8 cellular contexts compared by ENCODE assay signal in genomic region chr1:101025283-101025679, GRCh38. TPM values are rescaled to one million over a fixed set of nuclear protein-coding genes. Genes with fewer than 3 reads are reported as not detected.
DNase-seq lines count a peak whose midpoint lies in the region; ATAC-seq, FAIRE-seq and TF ChIP-seq lines count a peak whose summit lies in the region.

No MANE protein-coding gene starts in this region.

- intact Hi-C loops in ascending aorta (cut with DNase I), result loop anchor here (1.0 to 10.0 kb wide), 3 partner anchors 112 to 980 kb away; no protein-coding TSS in a partner anchor

- H3K4me3 Mint-ChIP-seq in immature natural killer cell, result peak overlapping the region; percentile 90 to 99 (median 94)

- H3K27me3 Mint-ChIP-seq in immature natural killer cell (ENCODE audit: low read depth in 3 of 3), result peaks cover 0 to 15% (median 3%) of the 10 kb centered on the region in 3 donors

- TF ChIP-seq CTCF in ascending aorta (IDR thresholded peaks at IDR 0.05), result no peak

- H3K27me3 ChIP-seq in ascending aorta, result no peaks in the 10 kb centered on the region

- H3K9me3 ChIP-seq in ascending aorta, result no peaks in the 10 kb centered on the region

- peaks cover 3 to 12% (median 6%) of the 10 kb centered on the region in 3 donors for H3K36me3 Mint-ChIP-seq in immature natural killer cell

- H3K27ac Mint-ChIP-seq in immature natural killer cell, result peak overlapping the region; percentile 91 to 98 (median 97)

- peaks cover 0 to 2% (median 0%) of the 10 kb centered on the region in 6 donors for H3K9me3 Mint-ChIP-seq in immature natural killer cell

- H3K27ac ChIP-seq in ascending aorta, result peak overlapping the region; percentile 73 to 80

- peaks cover 0 to 11% of the 10 kb centered on the region in 2 donors for H3K4me1 ChIP-seq in ascending aorta

- H3K4me3 ChIP-seq in ascending aorta, result peak overlapping the region; percentile 76 to 82

- no peaks in the 10 kb centered on the region for H3K36me3 ChIP-seq in ascending aorta

- peaks cover 28 to 52% of the 10 kb centered on the region in 2 donors for H3K4me1 Mint-ChIP-seq in immature natural killer cell

- peak; percentile 27 for ATAC-seq in HG02763 (IDR thresholded peaks at IDR 0.05; ENCODE audit: unreplicated experiment)

- TF ChIP-seq POLR2A in GM12891 (IDR thresholded peaks at IDR 0.05; ENCODE audit: low read depth, low read length), result no peak

- no peak for FAIRE-seq in GM12891 (lab: Jason Lieb, UNC)

- DNase-seq in NCI-H2107 treated with DMSO at 0.1 percent for 48 hours (lab: John Stamatoyannopoulos, UW; ENCODE audit: unreplicated experiment) (peak; percentile 73), NCI-H2107 (lab: John Stamatoyannopoulos, UW) (no peak), NCI-H69 (lab: John Stamatoyannopoulos, UW) (peak; percentile 42), ascending aorta (ENCODE audit: low spot score in 2 of 2) (no peak), immature natural killer cell (no peak), GM12891 (ENCODE audit: insufficient read length, low spot score) (no peak)
- DNase-seq in stimulated activated CD4-positive, alpha-beta T cell treated with anti-CD3 and anti-CD28 coated beads, Interleukin-4, amount 100 ng/mL, for 24 hours, result peak; percentile 25

TF ChIP-seq in GM12891, 5 proteins besides CTCF, POLR2A, EP300 and RAD21:
- TF ChIP-seq SPI1 (IDR thresholded peaks at IDR 0.05; ENCODE audit: low read depth, low read length), result no peak
- TF ChIP-seq PAX5 (IDR thresholded peaks at IDR 0.05; ENCODE audit: insufficient read depth, low read length, severe bottlenecking), result no peak
- no peak for TF ChIP-seq TAF1 (IDR thresholded peaks at IDR 0.05; ENCODE audit: low read depth, low read length)
- TF ChIP-seq POLR2AphosphoS5 (IDR thresholded peaks at IDR 0.05; ENCODE audit: low read depth, low read length), result no peak
- TF ChIP-seq POU2F2 (IDR thresholded peaks at IDR 0.05; ENCODE audit: low read depth, low read length), result no peak

RNA-seq across cellular contexts. Expression of gene DPH5, which starts 0.3 kb away (rescaled TPM):
- 1.1 TPM for total RNA-seq in ascending aorta
- polyA plus RNA-seq in immature natural killer cell, result 10 to 100 TPM; 30.2 to 32.8 (median 32.0) TPM
- polyA plus RNA-seq in GM12891 (2012; ENCODE audit: low read depth, missing spikeins), result 52.4 TPM

Comparison
In these comparisons a context has a peak if more than half of its experiments do, and no peak if none do; other contexts are left out.
1. DNase-seq: peak in NCI-H2107 treated with DMSO at 0.1 percent for 48 hours (single experiment), NCI-H69 (single experiment) and stimulated activated CD4-positive, alpha-beta T cell treated with anti-CD3 and anti-CD28 coated beads, Interleukin-4, amount 100 ng/mL, for 24 hours (single experiment); none in NCI-H2107 (single experiment), ascending aorta (0 of 2), immature natural killer cell (0 of 3) and GM12891 (single experiment).